In genomic region chr10:75941181-75941580, GRCh38 we compare ENCODE assay signal across 19 cellular contexts.
A peak's percentile ranks its signal among the peaks of the same experiment; 100 is the strongest.
DNase-seq lines count a peak whose midpoint lies in the region; ATAC-seq and TF ChIP-seq lines count a peak whose summit lies in the region.
"Had no signal": no experiment of that assay in that cellular context is flagged by ENCODE, and none has a peak within 500 bp of the region (broad histone marks: within the 10 kb centered on the region; RNA-seq: fewer than 3 reads in every experiment).

No MANE protein-coding gene starts in this region.

- H3K27ac ChIP-seq in HEK293 (ENCODE audit: extremely low read depth, low read depth, low read length) = no peak overlapping the region
- H3K27ac ChIP-seq: C4-2B had no signal

- peaks cover 5% of the 10 kb centered on the region; the same call in 1 of the 2 replicates for H3K4me1 ChIP-seq in HEK293 (ENCODE audit: control insufficient read depth, insufficient read depth, low read length)

- peaks cover 7% of the 10 kb centered on the region for H3K36me3 Mint-ChIP-seq in glutamatergic neuron (ENCODE audit: unreplicated experiment)
- no peaks in the 10 kb centered on the region for H3K36me3 Mint-ChIP-seq in stimulated activated effector memory CD8-positive, alpha-beta T cell treated with anti-CD3 and anti-CD28 coated beads, Interleukin-12 subunit alpha, Interleukin-12 subunit beta, amount 100 ng/mL, for 72 hours

- H3K9me3 ChIP-seq in HEK293 (ENCODE audit: control insufficient read depth, insufficient read depth, low read depth, low read length) = no peaks in the 10 kb centered on the region

- H3K4me3 ChIP-seq in HEK293 (ENCODE audit: low read depth, low read length) (no peak overlapping the region), H7 (ENCODE audit: insufficient read depth, low read depth, low read length) (no peak overlapping the region)
- H3K4me3 ChIP-seq: GM12878 had no signal

- peaks cover 13% of the 10 kb centered on the region for H3K4me1 Mint-ChIP-seq in glutamatergic neuron (ENCODE audit: low read depth, unreplicated experiment)
- no peaks in the 10 kb centered on the region for H3K4me1 Mint-ChIP-seq in stimulated activated effector memory CD8-positive, alpha-beta T cell treated with anti-CD3 and anti-CD28 coated beads, Interleukin-12 subunit alpha, Interleukin-12 subunit beta, amount 100 ng/mL, for 72 hours

- peaks cover 4% of the 10 kb centered on the region for H3K27me3 Mint-ChIP-seq in glutamatergic neuron (ENCODE audit: unreplicated experiment)

- POLR2A ChIA-PET in HEK293 (lab: Yijun Ruan, JAX) = no interaction called here

- H3K4me3 Mint-ChIP-seq in glutamatergic neuron (ENCODE audit: unreplicated experiment) = no peak overlapping the region
- no peak overlapping the region for H3K4me3 Mint-ChIP-seq in stimulated activated effector memory CD8-positive, alpha-beta T cell treated with anti-CD3 and anti-CD28 coated beads, Interleukin-12 subunit alpha, Interleukin-12 subunit beta, amount 100 ng/mL, for 72 hours
- H3K4me3 Mint-ChIP-seq: HFFc6 had no signal

- no peaks in the 10 kb centered on the region for H3K36me3 ChIP-seq in HEK293 (ENCODE audit: control insufficient read depth in 2 of 2, insufficient read depth in 1 of 2, low read length in 2 of 2)
- no peaks in the 10 kb centered on the region for H3K36me3 ChIP-seq in H7 (replicated peaks; ENCODE audit: control insufficient read depth, insufficient read depth, low read length)

- ATAC-seq in GM21528 (IDR thresholded peaks at IDR 0.05; ENCODE audit: low FRiP score, unreplicated experiment) = no peak
- ATAC-seq in stimulated activated effector memory CD8-positive, alpha-beta T cell treated with anti-CD3 and anti-CD28 coated beads, Interleukin-12 subunit alpha, Interleukin-12 subunit beta, amount 100 ng/mL, for 72 hours = no peak
- ATAC-seq: GM12878, HepG2, Panc1 had no signal

- CTCF ChIA-PET in HEK293 (lab: Yijun Ruan, JAX) = no interaction called here

- DNase-seq in NCI-H1105 treated with DMSO at 0.1 percent for 48 hours (lab: John Stamatoyannopoulos, UW) (peak; percentile 84), NCI-H2107 treated with DMSO at 0.1 percent for 48 hours (lab: John Stamatoyannopoulos, UW; ENCODE audit: unreplicated experiment) (peak; percentile 83), glutamatergic neuron (peak; percentile 49), H7 (no peak)
- no peak for DNase-seq in stimulated activated effector memory CD8-positive, alpha-beta T cell treated with anti-CD3 and anti-CD28 coated beads, Interleukin-12 subunit alpha, Interleukin-12 subunit beta, amount 100 ng/mL, for 72 hours (ENCODE audit: low spot score in 2 of 2)
- DNase-seq: ACHN, AML-193, GOT3, HFFc6, KBM-7, NCI-H1930, NCI-H510A treated with DMSO at 0.1 percent for 48 hours, T-helper 2 cell had no signal

- H3K27me3 ChIP-seq in H7 (ENCODE audit: control insufficient read depth, insufficient read depth, low read length) = no peaks in the 10 kb centered on the region

- no peak for TF ChIP-seq CTCF in HEK293 (tag by site-specific recombination; IDR thresholded peaks at IDR 0.05)
- TF ChIP-seq CTCF in glutamatergic neuron (IDR thresholded peaks at IDR 0.05; ENCODE audit: partially characterized antibody, unreplicated experiment) = no peak

- H3K9me3 Mint-ChIP-seq in glutamatergic neuron (ENCODE audit: unreplicated experiment) = peaks cover 2% of the 10 kb centered on the region
- peaks cover 8% of the 10 kb centered on the region for H3K9me3 Mint-ChIP-seq in stimulated activated effector memory CD8-positive, alpha-beta T cell treated with anti-CD3 and anti-CD28 coated beads, Interleukin-12 subunit alpha, Interleukin-12 subunit beta, amount 100 ng/mL, for 72 hours
- H3K9me3 Mint-ChIP-seq: HFFc6 had no signal

- no peak overlapping the region for H3K27ac Mint-ChIP-seq in glutamatergic neuron (ENCODE audit: unreplicated experiment)
- H3K27ac Mint-ChIP-seq in stimulated activated effector memory CD8-positive, alpha-beta T cell treated with anti-CD3 and anti-CD28 coated beads, Interleukin-12 subunit alpha, Interleukin-12 subunit beta, amount 100 ng/mL, for 72 hours = no peak overlapping the region
- H3K27ac Mint-ChIP-seq: HFFc6 had no signal

TF ChIP-seq in HEK293, 187 proteins besides CTCF, POLR2A, EP300 and RAD21:
- no peak for TF ChIP-seq ZNF114 (tag by site-specific recombination; IDR thresholded peaks at IDR 0.05)
- TF ChIP-seq TRIM28 (IDR thresholded peaks at IDR 0.05; ENCODE audit: borderline replicate concordance, low read length) = no peak
- TF ChIP-seq ZBTB48 (tag by site-specific recombination; IDR thresholded peaks at IDR 0.05) = no peak
- TF ChIP-seq FEZF1 (tag by site-specific recombination; IDR thresholded peaks at IDR 0.05) = peak; percentile 63; the same call in 1 of the 2 replicates
- TF ChIP-seq OSR2 (tag by site-specific recombination; IDR thresholded peaks at IDR 0.05) = 0 out of 2 replicates have a peak, but pooled peaks have one; percentile 15
- no peak for TF ChIP-seq WT1 (tag by site-specific recombination; IDR thresholded peaks at IDR 0.05)
- TF ChIP-seq ZNF404 (tag by site-specific recombination; IDR thresholded peaks at IDR 0.05) = no peak
- TF ChIP-seq ZFP41 (tag by site-specific recombination; IDR thresholded peaks at IDR 0.05; ENCODE audit: borderline replicate concordance) = no peak
- TF ChIP-seq ZNF560 (tag by site-specific recombination; IDR thresholded peaks at IDR 0.05; ENCODE audit: borderline replicate concordance) = no peak
- no peak for TF ChIP-seq ZNF623 (tag by site-specific recombination; IDR thresholded peaks at IDR 0.05)
- no peak for TF ChIP-seq ZNF830 (tag by site-specific recombination; IDR thresholded peaks at IDR 0.05; ENCODE audit: low read depth)
- TF ChIP-seq MZF1 (tag by site-specific recombination; IDR thresholded peaks at IDR 0.05; ENCODE audit: borderline replicate concordance) = peak; percentile 69; the same call in 1 of the 2 replicates
- peak; percentile 56; the same call in 1 of the 2 replicates for TF ChIP-seq PRDM4 (tag by site-specific recombination; IDR thresholded peaks at IDR 0.05)
- TF ChIP-seq ZNF426 (tag by site-specific recombination; IDR thresholded peaks at IDR 0.05) = no peak
- peak; percentile 53; the same call in 1 of the 2 replicates for TF ChIP-seq ZSCAN16 (tag by site-specific recombination; IDR thresholded peaks at IDR 0.05)
- 0 out of 2 replicates have a peak, but pooled peaks have one; percentile 29 for TF ChIP-seq ZNF449 (tag by site-specific recombination; IDR thresholded peaks at IDR 0.05)
- no peak for TF ChIP-seq KLF9 (tag by site-specific recombination; IDR thresholded peaks at IDR 0.05; ENCODE audit: low read depth)
- TF ChIP-seq ZBTB8A (tag by site-specific recombination; IDR thresholded peaks at IDR 0.05) = no peak
- TF ChIP-seq ZNF157 (tag by site-specific recombination; IDR thresholded peaks at IDR 0.05) = no peak
- peak; percentile 88 for TF ChIP-seq PRDM6 (tag by site-specific recombination; IDR thresholded peaks at IDR 0.05)
- peak; percentile 36; the same call in 1 of the 2 replicates for TF ChIP-seq ZSCAN30 (tag by site-specific recombination; IDR thresholded peaks at IDR 0.05)
- peak; percentile 22; the same call in 1 of the 2 replicates for TF ChIP-seq ZNF843 (tag by site-specific recombination; IDR thresholded peaks at IDR 0.05)
TF ChIP-seq in HEK293: peak in this region for 9.

Comparison
In these comparisons a context has a peak if more than half of its experiments do, and no peak if none do; other contexts are left out.
1. DNase-seq: peak in NCI-H1105 treated with DMSO at 0.1 percent for 48 hours (single experiment), NCI-H2107 treated with DMSO at 0.1 percent for 48 hours (single experiment) and glutamatergic neuron (single experiment); none in H7 (single experiment) and stimulated activated effector memory CD8-positive, alpha-beta T cell treated with anti-CD3 and anti-CD28 coated beads, Interleukin-12 subunit alpha, Interleukin-12 subunit beta, amount 100 ng/mL, for 72 hours (0 of 2).